8 cellular contexts compared by ENCODE assay signal in genomic region chr7:73682745-73683055, GRCh38. TPM values are rescaled to one million over a fixed set of nuclear protein-coding genes. Genes with fewer than 3 reads are reported as not detected.
DNase-seq lines count a peak whose midpoint lies in the region; ATAC-seq and TF ChIP-seq lines count a peak whose summit lies in the region.

No MANE protein-coding gene starts in this region.

- TF ChIP-seq EP300 in neural cell (conservative IDR thresholded peaks at IDR 0.05; ENCODE audit: poor library complexity, severe bottlenecking): no peak

- H3K79me2 ChIP-seq in Loucy (ENCODE audit: insufficient read depth, low read length) (peaks cover 75% of the 10 kb centered on the region), neural cell (replicated peaks; ENCODE audit: insufficient read depth, low read length) (peaks cover 38% of the 10 kb centered on the region)

- H3K4me2 ChIP-seq in Loucy (ENCODE audit: low read depth, low read length, poor library complexity, severe bottlenecking): peak overlapping the region; percentile 99
- peak overlapping the region; percentile 94 for H3K4me2 ChIP-seq in neural cell (ENCODE audit: low read length)

- H3K27me3 ChIP-seq in Loucy (ENCODE audit: insufficient read depth, low read length, poor library complexity, severe bottlenecking) (no peaks in the 10 kb centered on the region), neural cell (ENCODE audit: insufficient read depth, low read depth, low read length) (no peaks in the 10 kb centered on the region)
- no peaks in the 10 kb centered on the region for H3K27me3 ChIP-seq in effector memory CD4-positive, alpha-beta T cell (replicated peaks; ENCODE audit: control insufficient read depth, insufficient read depth, low read length, poor library complexity, severe bottlenecking)

- ATAC-seq in GM18868 (IDR thresholded peaks at IDR 0.05; ENCODE audit: unreplicated experiment): peak; percentile 8
- no peak for ATAC-seq in HG02981 (IDR thresholded peaks at IDR 0.05; ENCODE audit: unreplicated experiment)

- peak overlapping the region; percentile 97 for H2AFZ ChIP-seq in Loucy (ENCODE audit: low read length)
- H2AFZ ChIP-seq in neural cell (ENCODE audit: low read depth, low read length): peak overlapping the region; percentile 65

- H3K36me3 ChIP-seq in Loucy (ENCODE audit: insufficient read depth, low read length) (peaks cover 6% of the 10 kb centered on the region; the same call in 1 of the 2 replicates), neural cell (ENCODE audit: insufficient read depth, low read length) (no peaks in the 10 kb centered on the region)
- H3K36me3 ChIP-seq in effector memory CD4-positive, alpha-beta T cell (ENCODE audit: control insufficient read depth, insufficient read depth, low read length): peaks cover 14% of the 10 kb centered on the region

- no peaks in the 10 kb centered on the region for H3K9me3 ChIP-seq in Loucy (ENCODE audit: insufficient read depth, low read depth, low read length)
- no peaks in the 10 kb centered on the region for H3K9me3 ChIP-seq in effector memory CD4-positive, alpha-beta T cell (ENCODE audit: control insufficient read depth, low read length)
- no peaks in the 10 kb centered on the region for H3K9me3 ChIP-seq in neural cell (ENCODE audit: low read length)

- no peak for TF ChIP-seq RAD21 in neural cell (conservative IDR thresholded peaks at IDR 0.05)

- TF ChIP-seq CTCF in Loucy (conservative IDR thresholded peaks at IDR 0.05; ENCODE audit: low read length) (no peak), neural cell (IDR thresholded peaks at IDR 0.05; ENCODE audit: poor library complexity, severe bottlenecking) (no peak)

- peaks cover 16% of the 10 kb centered on the region for H3K4me1 ChIP-seq in Loucy (ENCODE audit: insufficient read depth, low read length, poor library complexity, severe bottlenecking)
- H3K4me1 ChIP-seq in effector memory CD4-positive, alpha-beta T cell (ENCODE audit: control insufficient read depth, insufficient read depth, low read length, poor library complexity, severe bottlenecking): peaks cover 23% of the 10 kb centered on the region

- H3K9ac ChIP-seq in Loucy (ENCODE audit: low read depth, low read length, poor library complexity, severe bottlenecking) (peak overlapping the region; percentile 87), neural cell (ENCODE audit: low read length) (peak overlapping the region; percentile 90)

- H3K4me3 ChIP-seq in Loucy (ENCODE audit: low read length, poor library complexity, severe bottlenecking): peak overlapping the region; percentile 99
- peak overlapping the region; percentile 97 for H3K4me3 ChIP-seq in effector memory CD4-positive, alpha-beta T cell (ENCODE audit: insufficient read depth, low read depth, low read length, poor library complexity, severe bottlenecking)
- H3K4me3 ChIP-seq in neural cell (ENCODE audit: low read length): peak overlapping the region; percentile 99

- H4K20me1 ChIP-seq in Loucy (ENCODE audit: insufficient read depth, low read length, poor library complexity, severe bottlenecking) (peaks cover 17% of the 10 kb centered on the region), neural cell (ENCODE audit: insufficient read depth) (no peaks in the 10 kb centered on the region)

- H3F3A ChIP-seq in Loucy (ENCODE audit: low read depth): no peaks in the 10 kb centered on the region
- no peaks in the 10 kb centered on the region for H3F3A ChIP-seq in neural cell (ENCODE audit: insufficient read depth, low read length, poor library complexity, severe bottlenecking)

- no peak for DNase-seq in effector memory CD4-positive, alpha-beta T cell
- no peak for DNase-seq in NCI-H1694 treated with DMSO at 0.1 percent for 48 hours (lab: John Stamatoyannopoulos, UW)
- DNase-seq in NK-92 treated with Interleukin-12 subunit alpha and Interleukin-12 subunit beta, amount 100 ng/mL, for 24 hours (lab: John Stamatoyannopoulos, UW): no peak
- DNase-seq in NCI-H1930 (lab: John Stamatoyannopoulos, UW): no peak

- H3K9me2 ChIP-seq in Loucy (replicated peaks; ENCODE audit: low read depth, low read length) (no peaks in the 10 kb centered on the region), neural cell (ENCODE audit: insufficient read depth, low read length) (no peaks in the 10 kb centered on the region)

- H3K27ac ChIP-seq in effector memory CD4-positive, alpha-beta T cell (ENCODE audit: insufficient read depth, low read length, poor library complexity, severe bottlenecking): peak overlapping the region; percentile 80
- peak overlapping the region; percentile 85 for H3K27ac ChIP-seq in neural cell (ENCODE audit: low read length)

TF ChIP-seq in neural cell, 6 proteins besides CTCF, POLR2A, EP300 and RAD21:
- no peak for TF ChIP-seq REST (IDR thresholded peaks at IDR 0.05; ENCODE audit: borderline replicate concordance)

RNA-seq across cellular contexts. Expression of gene DNAJC30, which starts 0.6 kb away (rescaled TPM):
- polyA plus RNA-seq in neural cell: 1.1 and 1.3 TPM in 2 replicates
- 3.1 and 4.1 TPM in 2 replicates for polyA minus RNA-seq in neural cell

RNA-seq across cellular contexts. Expression of gene BUD23, which starts 0.7 kb away (rescaled TPM):
- polyA plus RNA-seq in neural cell: 75.9 and 82.9 TPM in 2 replicates
- 29.9 and 33.5 TPM in 2 replicates for polyA minus RNA-seq in neural cell

RNA-seq across cellular contexts. Expression of gene VPS37D, which starts 15.1 kb away (rescaled TPM):
- polyA plus RNA-seq in neural cell: 52.7 and 56.3 TPM in 2 replicates
- 31.1 and 36.5 TPM in 2 replicates for polyA minus RNA-seq in neural cell

RNA-seq across cellular contexts. Expression of gene STX1A, which starts 36.8 kb away (rescaled TPM):
- polyA plus RNA-seq in neural cell: 123 and 144 TPM in 2 replicates
- polyA minus RNA-seq in neural cell: 39.2 and 39.8 TPM in 2 replicates

RNA-seq across cellular contexts. Expression of gene ABHD11, which starts 55.9 kb away (rescaled TPM):
- 12.8 and 26.0 TPM in 2 replicates for polyA plus RNA-seq in neural cell
- 8.1 and 9.7 TPM in 2 replicates for polyA minus RNA-seq in neural cell
